ENCODE assay signal across 24 cellular contexts in genomic region chr11:45870706-45871105, GRCh38. TPM values are rescaled to one million over a fixed set of nuclear protein-coding genes. Genes with fewer than 3 reads are reported as not detected.
DNase-seq lines count a peak whose midpoint lies in the region; ATAC-seq and TF ChIP-seq lines count a peak whose summit lies in the region.
"Had no signal": no experiment of that assay in that cellular context is flagged by ENCODE, and none has a peak within 500 bp of the region (broad histone marks: within the 10 kb centered on the region; RNA-seq: fewer than 3 reads in every experiment).

No MANE protein-coding gene starts in this region.

- POLR2A ChIA-PET in activated naive CD8-positive, alpha-beta T cell treated with anti-CD3 and anti-CD28 coated beads, Interleukin-2, amount 10 ng/mL, durations not matched to agents 7 days and 5 days (lab: Charles Lee): no interaction called here

- H3K27ac ChIP-seq in neuronal stem cell (replicated peaks; ENCODE audit: low read length) (no peak overlapping the region), psoas muscle (no peak overlapping the region)
- H3K27ac ChIP-seq: 22Rv1, C4-2B had no signal

- H3K27me3 ChIP-seq in neuronal stem cell (ENCODE audit: control insufficient read depth in 3 of 3, insufficient read depth in 3 of 3, low read depth in 1 of 3, low read length in 3 of 3) (no peaks in the 10 kb centered on the region), psoas muscle (ENCODE audit: insufficient read depth in 3 of 3, low read length in 2 of 3) (no peaks in the 10 kb centered on the region)
- H3K27me3 ChIP-seq: BLaER1 had no signal

- H3K14ac ChIP-seq in neuronal stem cell (ENCODE audit: low read length): no peak overlapping the region

- no peak overlapping the region for H3K23ac ChIP-seq in neuronal stem cell (ENCODE audit: low read depth, low read length, poor library complexity)

- H3K27ac Mint-ChIP-seq in activated naive CD8-positive, alpha-beta T cell treated with anti-CD3 and anti-CD28 coated beads, Interleukin-2, amount 10 ng/mL, durations not matched to agents 7 days and 5 days: peak overlapping the region; percentile 57
- no peak overlapping the region for H3K27ac Mint-ChIP-seq in activated naive CD8-positive, alpha-beta T cell treated with anti-CD3 and anti-CD28 coated beads, Interleukin-2, amount 50 U/mL, for 24 hours
- H3K27ac Mint-ChIP-seq in T-helper 17 cell: peak overlapping the region; percentile 77
- peak overlapping the region; percentile 56 for H3K27ac Mint-ChIP-seq in stimulated activated naive B cell treated with anti-CD40 and anti-IgM and Interleukin-4, amounts not matched to agents 10 μg/mL and 1 μg/mL and 100 μg/mL, for 72 hours
- H3K27ac Mint-ChIP-seq in mesothelial cell of epicardium: no peak overlapping the region
- H3K27ac Mint-ChIP-seq: B cell; CD4-positive, CD25-positive, alpha-beta regulatory T cell; CD8-positive, alpha-beta T cell; HFFc6 had no signal

- DNase-seq in activated naive CD8-positive, alpha-beta T cell treated with anti-CD3 and anti-CD28 coated beads, Interleukin-2, amount 10 ng/mL, durations not matched to agents 7 days and 5 days: no peak
- DNase-seq in activated naive CD8-positive, alpha-beta T cell treated with anti-CD3 and anti-CD28 coated beads, Interleukin-2, amount 50 U/mL, for 24 hours: no peak
- DNase-seq in T-helper 17 cell (no peak), neuronal stem cell (ENCODE audit: low spot score) (no peak), psoas muscle (no peak), mesothelial cell of epicardium (ENCODE audit: low spot score in 2 of 2, unreplicated experiment in 2 of 2) (no peak)
- no peak for DNase-seq in stimulated activated naive B cell treated with anti-CD40 and anti-IgM and Interleukin-4, amounts not matched to agents 10 μg/mL and 1 μg/mL and 100 μg/mL, for 72 hours
- DNase-seq: Caco-2; CD4-positive, CD25-positive, alpha-beta regulatory T cell; CD8-positive, alpha-beta T cell; DMS 273 treated with DMSO at 0.1 percent for 48 hours; DMS79; EL; GDM1; GOT3; HFFc6 had no signal

- no peak overlapping the region for H2BK5ac ChIP-seq in neuronal stem cell (ENCODE audit: low read length)

- no peaks in the 10 kb centered on the region for H3K27me3 Mint-ChIP-seq in activated naive CD8-positive, alpha-beta T cell treated with anti-CD3 and anti-CD28 coated beads, Interleukin-2, amount 10 ng/mL, durations not matched to agents 7 days and 5 days
- no peaks in the 10 kb centered on the region for H3K27me3 Mint-ChIP-seq in activated naive CD8-positive, alpha-beta T cell treated with anti-CD3 and anti-CD28 coated beads, Interleukin-2, amount 50 U/mL, for 24 hours
- H3K27me3 Mint-ChIP-seq in T-helper 17 cell (no peaks in the 10 kb centered on the region), mesothelial cell of epicardium (ENCODE audit: low read depth) (no peaks in the 10 kb centered on the region)
- H3K27me3 Mint-ChIP-seq in stimulated activated naive B cell treated with anti-CD40 and anti-IgM and Interleukin-4, amounts not matched to agents 10 μg/mL and 1 μg/mL and 100 μg/mL, for 72 hours: no peaks in the 10 kb centered on the region
- H3K27me3 Mint-ChIP-seq: B cell; CD4-positive, CD25-positive, alpha-beta regulatory T cell had no signal

- no peak overlapping the region for H2BK120ac ChIP-seq in neuronal stem cell (ENCODE audit: low read depth, low read length)

- no peak for ATAC-seq in activated naive CD8-positive, alpha-beta T cell treated with anti-CD3 and anti-CD28 coated beads, Interleukin-2, amount 10 ng/mL, durations not matched to agents 7 days and 5 days (ENCODE audit: low read depth)
- no peak for ATAC-seq in activated naive CD8-positive, alpha-beta T cell treated with anti-CD3 and anti-CD28 coated beads, Interleukin-2, amount 50 U/mL, for 24 hours
- ATAC-seq in T-helper 17 cell (no peak), HG03565 (IDR thresholded peaks at IDR 0.05; ENCODE audit: unreplicated experiment) (no peak), psoas muscle (no peak)
- no peak for ATAC-seq in stimulated activated naive B cell treated with anti-CD40 and anti-IgM and Interleukin-4, amounts not matched to agents 10 μg/mL and 1 μg/mL and 100 μg/mL, for 72 hours (replicated peaks)
- ATAC-seq: CD8-positive, alpha-beta T cell; GM12878 had no signal

- no peak overlapping the region for H4K8ac ChIP-seq in neuronal stem cell (ENCODE audit: low read depth, low read length)

- intact Hi-C loops in psoas muscle (cut with DNase I): loop anchor here (5.0 to 10.0 kb wide), 3 partner anchors 47 to 234 kb away; partner anchors contain the start of gene PEX16 (in 1 of the 2)

- no peaks in the 10 kb centered on the region for H3K9me3 Mint-ChIP-seq in activated naive CD8-positive, alpha-beta T cell treated with anti-CD3 and anti-CD28 coated beads, Interleukin-2, amount 10 ng/mL, durations not matched to agents 7 days and 5 days
- no peaks in the 10 kb centered on the region for H3K9me3 Mint-ChIP-seq in activated naive CD8-positive, alpha-beta T cell treated with anti-CD3 and anti-CD28 coated beads, Interleukin-2, amount 50 U/mL, for 24 hours
- no peaks in the 10 kb centered on the region for H3K9me3 Mint-ChIP-seq in stimulated activated naive B cell treated with anti-CD40 and anti-IgM and Interleukin-4, amounts not matched to agents 10 μg/mL and 1 μg/mL and 100 μg/mL, for 72 hours
- no peaks in the 10 kb centered on the region for H3K9me3 Mint-ChIP-seq in mesothelial cell of epicardium
- H3K9me3 Mint-ChIP-seq: CD4-positive, CD25-positive, alpha-beta regulatory T cell; CD8-positive, alpha-beta T cell; HFFc6 had no signal

- H3K4me2 ChIP-seq in neuronal stem cell (ENCODE audit: insufficient read depth, low read length, poor library complexity, severe bottlenecking): no peak overlapping the region

- H2BK15ac ChIP-seq in neuronal stem cell (ENCODE audit: low read length): no peak overlapping the region

- peaks cover 8% of the 10 kb centered on the region for H3K36me3 Mint-ChIP-seq in activated naive CD8-positive, alpha-beta T cell treated with anti-CD3 and anti-CD28 coated beads, Interleukin-2, amount 10 ng/mL, durations not matched to agents 7 days and 5 days
- peaks cover 23% of the 10 kb centered on the region for H3K36me3 Mint-ChIP-seq in activated naive CD8-positive, alpha-beta T cell treated with anti-CD3 and anti-CD28 coated beads, Interleukin-2, amount 50 U/mL, for 24 hours (ENCODE audit: low read depth)
- peaks cover 24% of the 10 kb centered on the region for H3K36me3 Mint-ChIP-seq in T-helper 17 cell (ENCODE audit: low read depth)
- peaks cover 30 to 76% of the 10 kb centered on the region in 2 donors for H3K36me3 Mint-ChIP-seq in stimulated activated naive B cell treated with anti-CD40 and anti-IgM and Interleukin-4, amounts not matched to agents 10 μg/mL and 1 μg/mL and 100 μg/mL, for 72 hours
- peaks cover 34% of the 10 kb centered on the region for H3K36me3 Mint-ChIP-seq in mesothelial cell of epicardium

- no peak overlapping the region for H3K18ac ChIP-seq in neuronal stem cell (ENCODE audit: low read length)

- peak overlapping the region; percentile 65 for H3K9ac ChIP-seq in neuronal stem cell (ENCODE audit: low read depth, low read length, poor library complexity)

- no peaks in the 10 kb centered on the region for H3K79me1 ChIP-seq in neuronal stem cell (ENCODE audit: low read depth, low read length)

- no peak overlapping the region for H2AK5ac ChIP-seq in neuronal stem cell (ENCODE audit: low read depth, low read length)

- no peak overlapping the region for H3K4me3 Mint-ChIP-seq in activated naive CD8-positive, alpha-beta T cell treated with anti-CD3 and anti-CD28 coated beads, Interleukin-2, amount 10 ng/mL, durations not matched to agents 7 days and 5 days
- no peak overlapping the region for H3K4me3 Mint-ChIP-seq in activated naive CD8-positive, alpha-beta T cell treated with anti-CD3 and anti-CD28 coated beads, Interleukin-2, amount 50 U/mL, for 24 hours
- H3K4me3 Mint-ChIP-seq in T-helper 17 cell: no peak overlapping the region
- no peak overlapping the region for H3K4me3 Mint-ChIP-seq in stimulated activated naive B cell treated with anti-CD40 and anti-IgM and Interleukin-4, amounts not matched to agents 10 μg/mL and 1 μg/mL and 100 μg/mL, for 72 hours
- no peak overlapping the region for H3K4me3 Mint-ChIP-seq in mesothelial cell of epicardium
- H3K4me3 Mint-ChIP-seq: B cell; CD4-positive, CD25-positive, alpha-beta regulatory T cell; CD8-positive, alpha-beta T cell; HFFc6 had no signal

- H3K9me3 ChIP-seq in T-helper 17 cell (ENCODE audit: control insufficient read depth, low read length, poor library complexity, severe bottlenecking) (no peaks in the 10 kb centered on the region), neuronal stem cell (replicated peaks in 1 of 2; ENCODE audit: control insufficient read depth in 2 of 2, insufficient read depth in 1 of 2, low read depth in 1 of 2, low read length in 2 of 2) (peaks cover 0 to 3% of the 10 kb centered on the region in 2 donors), psoas muscle (no peaks in the 10 kb centered on the region)
- H3K9me3 ChIP-seq: BLaER1, Caco-2, HAP-1 had no signal

- H3K4me3 ChIP-seq in neuronal stem cell (ENCODE audit: low read length in 2 of 2) (no peak overlapping the region), psoas muscle (no peak overlapping the region)
- H3K4me3 ChIP-seq: BLaER1, GM12878, HAP-1 had no signal

- peaks cover 0 to 4% of the 10 kb centered on the region in 2 donors for H3K4me1 ChIP-seq in neuronal stem cell (ENCODE audit: control insufficient read depth in 2 of 2, insufficient read depth in 1 of 2, low read depth in 1 of 2, low read length in 2 of 2)
- no peaks in the 10 kb centered on the region for H3K4me1 ChIP-seq in psoas muscle
- H3K4me1 ChIP-seq: Caco-2, HAP-1 had no signal

- no peaks in the 10 kb centered on the region for H3K4me1 Mint-ChIP-seq in activated naive CD8-positive, alpha-beta T cell treated with anti-CD3 and anti-CD28 coated beads, Interleukin-2, amount 10 ng/mL, durations not matched to agents 7 days and 5 days
- H3K4me1 Mint-ChIP-seq in activated naive CD8-positive, alpha-beta T cell treated with anti-CD3 and anti-CD28 coated beads, Interleukin-2, amount 50 U/mL, for 24 hours: no peaks in the 10 kb centered on the region
- H3K4me1 Mint-ChIP-seq in T-helper 17 cell (peaks cover 9% of the 10 kb centered on the region), mesothelial cell of epicardium (no peaks in the 10 kb centered on the region)
- H3K4me1 Mint-ChIP-seq in stimulated activated naive B cell treated with anti-CD40 and anti-IgM and Interleukin-4, amounts not matched to agents 10 μg/mL and 1 μg/mL and 100 μg/mL, for 72 hours: peaks cover 0 to 3% of the 10 kb centered on the region in 2 donors
- H3K4me1 Mint-ChIP-seq: B cell; CD4-positive, CD25-positive, alpha-beta regulatory T cell had no signal

- no peak overlapping the region for H2BK12ac ChIP-seq in neuronal stem cell (ENCODE audit: low read length)

- no peak overlapping the region for H2AFZ ChIP-seq in neuronal stem cell (ENCODE audit: low read length)

- no peak for TF ChIP-seq CTCF in psoas muscle (IDR thresholded peaks at IDR 0.05)
- TF ChIP-seq CTCF in mesothelial cell of epicardium (IDR thresholded peaks at IDR 0.05; ENCODE audit: unreplicated experiment): no peak

- WGBS in neuronal stem cell (ENCODE audit: extremely low coverage in 2 of 2, insufficient read length in 2 of 2, insufficient replicate concordance in 1 of 2), 2 donors: no CpG with 5 or more reads among the region's 4 CpGs
- 66 to 77% (median 73%) methylated on average over 4 of the region's 4 CpGs for WGBS in psoas muscle, 3 donors

- peaks cover 36 to 74% of the 10 kb centered on the region in 2 donors for H3K36me3 ChIP-seq in neuronal stem cell (replicated peaks in 1 of 2; ENCODE audit: control insufficient read depth in 2 of 2, insufficient read depth in 2 of 2, low read length in 2 of 2)
- peaks cover 10 to 100% of the 10 kb centered on the region in 2 donors for H3K36me3 ChIP-seq in psoas muscle (ENCODE audit: insufficient read depth in 1 of 2, low read depth in 1 of 2)

- H3K4ac ChIP-seq in neuronal stem cell (ENCODE audit: low read length): no peak overlapping the region

- no peak overlapping the region for H4K91ac ChIP-seq in neuronal stem cell (ENCODE audit: low read depth, low read length, poor library complexity)

RNA-seq across cellular contexts. Expression of gene MAPK8IP1, which starts 14.7 kb away (rescaled TPM):
- total RNA-seq in activated naive CD8-positive, alpha-beta T cell treated with anti-CD3 and anti-CD28 coated beads, Interleukin-2, amount 10 ng/mL, durations not matched to agents 7 days and 5 days: under 1 TPM; 0.85 to 0.86 TPM
- total RNA-seq in T-helper 17 cell (10 to 100 TPM in 1 of 2 donors, 1 to 10 TPM in 1; 7.6 to 10.2 TPM), psoas muscle (1 to 10 TPM; 1.3 to 2.6 (median 2.0) TPM), mesothelial cell of epicardium (11.5 to 13.8 TPM (median 12.7 TPM) in 3 replicates)
- 13.4 TPM for polyA plus RNA-seq in neuronal stem cell (2013, experiment 1 of 2)
- 11.6 TPM for polyA plus RNA-seq in neuronal stem cell (2013, experiment 2 of 2)
- under 1 TPM; 0.53 to 1.00 (median 0.82) TPM for polyA plus RNA-seq in psoas muscle

RNA-seq across cellular contexts. Expression of gene CRY2, which starts 23.4 kb away (rescaled TPM):
- total RNA-seq in activated naive CD8-positive, alpha-beta T cell treated with anti-CD3 and anti-CD28 coated beads, Interleukin-2, amount 10 ng/mL, durations not matched to agents 7 days and 5 days: 10 to 100 TPM; 32.4 to 36.9 TPM
- total RNA-seq in T-helper 17 cell (100 to 1,000 TPM; 200 to 224 TPM), psoas muscle (10 to 100 TPM; 28.7 to 64.5 (median 45.5) TPM), mesothelial cell of epicardium (33.8 to 35.9 TPM (median 34.3 TPM) in 3 replicates)
- 7.4 TPM for polyA plus RNA-seq in neuronal stem cell (2013, experiment 1 of 2)
- polyA plus RNA-seq in neuronal stem cell (2013, experiment 2 of 2): 7.4 TPM
- 10 to 100 TPM; 15.4 to 30.7 (median 20.8) TPM for polyA plus RNA-seq in psoas muscle

RNA-seq across cellular contexts. Expression of gene FREY1, which starts 36.4 kb away (rescaled TPM):
- total RNA-seq in activated naive CD8-positive, alpha-beta T cell treated with anti-CD3 and anti-CD28 coated beads, Interleukin-2, amount 10 ng/mL, durations not matched to agents 7 days and 5 days: 1 to 10 TPM; 3.9 TPM
- total RNA-seq in T-helper 17 cell: 1 to 10 TPM; 3.1 to 3.2 TPM
- 0.95 TPM for polyA plus RNA-seq in neuronal stem cell (2013, experiment 1 of 2)
- 0.93 TPM for polyA plus RNA-seq in neuronal stem cell (2013, experiment 2 of 2)
- total RNA-seq in psoas muscle: under 1 TPM in 2 of 4 donors, not detected in 2; 0.37 to 0.56 TPM
- under 1 TPM in 1 of 3 donors, not detected in 2; 0.14 TPM for polyA plus RNA-seq in psoas muscle
- 2.3 to 3.9 TPM (median 3.4 TPM) in 3 replicates for total RNA-seq in mesothelial cell of epicardium
- polyA plus RNA-seq: AG04450; CD4-positive, CD25-positive, alpha-beta regulatory T cell had no signal

RNA-seq across cellular contexts. Expression of gene PEX16, which starts 47.0 kb away (rescaled TPM):
- total RNA-seq in activated naive CD8-positive, alpha-beta T cell treated with anti-CD3 and anti-CD28 coated beads, Interleukin-2, amount 10 ng/mL, durations not matched to agents 7 days and 5 days: 10 to 100 TPM; 49.4 to 61.5 TPM
- total RNA-seq in T-helper 17 cell (10 to 100 TPM; 59.1 to 64.2 TPM), psoas muscle (10 to 100 TPM; 12.1 to 23.5 (median 14.2) TPM), mesothelial cell of epicardium (19.8 to 23.1 TPM (median 20.7 TPM) in 3 replicates)
- polyA plus RNA-seq in neuronal stem cell (2013, experiment 1 of 2): 23.1 TPM
- polyA plus RNA-seq in neuronal stem cell (2013, experiment 2 of 2): 19.6 TPM
- polyA plus RNA-seq in psoas muscle: 10 to 100 TPM; 19.7 to 23.5 (median 21.3) TPM

RNA-seq across cellular contexts. Expression of gene LARGE2, which starts 51.8 kb away (rescaled TPM):
- total RNA-seq in activated naive CD8-positive, alpha-beta T cell treated with anti-CD3 and anti-CD28 coated beads, Interleukin-2, amount 10 ng/mL, durations not matched to agents 7 days and 5 days: 1 to 10 TPM; 2.5 to 2.7 TPM
- total RNA-seq in T-helper 17 cell: 1 to 10 TPM; 3.9 to 7.9 TPM
- 16.5 TPM for polyA plus RNA-seq in neuronal stem cell (2013, experiment 1 of 2)
- 15.7 TPM for polyA plus RNA-seq in neuronal stem cell (2013, experiment 2 of 2)
- not detected for total RNA-seq in psoas muscle
- polyA plus RNA-seq in psoas muscle: under 1 TPM in 1 of 3 donors, not detected in 2; 0.13 TPM
- 5.0 to 6.0 TPM (median 5.2 TPM) in 3 replicates for total RNA-seq in mesothelial cell of epicardium
- total RNA-seq: HFFc6 had no signal
- polyA plus RNA-seq: AG04450 had no signal

Comparison
In these comparisons a context has a peak if more than half of its experiments do, and no peak if none do; other contexts are left out.
1. H3K27ac Mint-ChIP-seq: peak in activated naive CD8-positive, alpha-beta T cell treated with anti-CD3 and anti-CD28 coated beads, Interleukin-2, amount 10 ng/mL, durations not matched to agents 7 days and 5 days (single experiment), T-helper 17 cell (single experiment) and stimulated activated naive B cell treated with anti-CD40 and anti-IgM and Interleukin-4, amounts not matched to agents 10 μg/mL and 1 μg/mL and 100 μg/mL, for 72 hours (single experiment); none in activated naive CD8-positive, alpha-beta T cell treated with anti-CD3 and anti-CD28 coated beads, Interleukin-2, amount 50 U/mL, for 24 hours (single experiment) and mesothelial cell of epicardium (single experiment).